13 cellular contexts compared by ENCODE assay signal in the genomic region with DNA sequence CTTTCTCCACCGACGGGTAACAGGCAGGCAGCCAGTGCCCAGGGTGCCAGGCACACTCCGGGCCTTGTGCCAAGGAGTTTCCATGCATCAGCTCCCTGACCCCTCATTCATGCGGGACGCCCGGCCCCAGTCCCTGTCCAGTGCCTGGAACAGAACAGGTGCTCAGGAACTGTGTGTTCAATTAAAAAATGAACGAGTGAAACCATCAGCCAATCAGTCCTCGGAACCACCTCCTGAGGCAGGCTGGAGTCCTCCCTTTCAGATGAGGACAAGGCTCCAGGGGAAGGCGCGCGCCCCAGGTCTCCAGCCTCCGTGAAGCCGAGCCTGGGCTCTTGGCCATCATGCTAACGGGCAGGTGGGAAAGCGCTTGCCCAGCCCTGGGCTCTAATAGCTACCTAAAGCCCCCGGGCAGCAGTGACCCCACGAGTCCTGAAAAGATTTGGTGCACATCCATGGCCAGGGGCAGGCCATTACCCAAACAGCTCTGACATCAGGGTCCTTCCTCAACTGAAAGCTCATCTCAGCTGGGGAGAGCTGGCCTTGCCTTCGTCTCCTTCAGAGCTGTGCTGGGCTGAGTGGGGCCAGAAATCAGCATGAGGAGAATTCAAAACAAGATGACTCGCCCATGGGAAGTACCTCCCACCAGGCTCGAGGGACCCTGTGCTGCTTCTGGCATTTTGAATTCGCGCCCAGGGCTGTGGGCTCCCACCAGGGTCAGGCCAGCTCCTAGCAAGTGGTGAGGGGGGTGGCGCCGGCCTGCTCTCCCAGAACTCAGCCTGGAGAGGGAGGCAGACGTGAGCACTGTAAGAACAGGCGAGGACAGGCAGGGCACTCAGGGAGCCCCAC.
DNase-seq lines count a peak whose midpoint lies in the region; ATAC-seq and TF ChIP-seq lines count a peak whose summit lies in the region.
"Had no signal": no experiment of that assay in that cellular context is flagged by ENCODE, and none has a peak within 500 bp of the region (broad histone marks: within the 10 kb centered on the region; RNA-seq: fewer than 3 reads in every experiment).

No MANE protein-coding gene starts in this region.

- H3K4me3 ChIP-seq in right atrium auricular region = no peak overlapping the region
- H3K4me3 ChIP-seq in aorta (ENCODE audit: low read length in 2 of 2) = no peak overlapping the region
- H3K4me3 ChIP-seq: thoracic aorta had no signal

- TF ChIP-seq CTCF in right atrium auricular region (IDR thresholded peaks at IDR 0.05) (no peak), brain (conservative IDR thresholded peaks at IDR 0.05) (no peak)

- peak; percentile 77 for ATAC-seq in Right ventricle myocardium inferior
- peak; percentile 77 for ATAC-seq in left lobe of liver
- peak; percentile 16 for ATAC-seq in aorta (ENCODE audit: low FRiP score)
- ATAC-seq in GM18861 (IDR thresholded peaks at IDR 0.05; ENCODE audit: unreplicated experiment) = no peak
- no peak for ATAC-seq in HG03025 (IDR thresholded peaks at IDR 0.05; ENCODE audit: low FRiP score, unreplicated experiment)

- H3K27ac ChIP-seq in right atrium auricular region (no peak overlapping the region), aorta (ENCODE audit: low read depth in 1 of 2, low read length in 2 of 2) (no peak overlapping the region)
- H3K27ac ChIP-seq: thoracic aorta had no signal

- H3K36me3 ChIP-seq in right atrium auricular region (no peaks in the 10 kb centered on the region), aorta (ENCODE audit: control insufficient read depth in 1 of 2, insufficient read depth in 2 of 2, low read length in 1 of 2) (no peaks in the 10 kb centered on the region)
- H3K36me3 ChIP-seq: thoracic aorta had no signal

- peaks cover 54% of the 10 kb centered on the region for H3K4me1 Mint-ChIP-seq in brain

- intact Hi-C loops in Right ventricle myocardium inferior (cut with DNase I) (no loop called here), aorta (cut with DNase I) (no loop called here)

- peaks cover 25% of the 10 kb centered on the region for H3K36me3 Mint-ChIP-seq in brain

- H3K4me3 Mint-ChIP-seq in brain = no peak overlapping the region

- peaks cover 11 to 29% (median 19%) of the 10 kb centered on the region in 5 experiments for H3K9me3 Mint-ChIP-seq in brain

- H3K27me3 ChIP-seq in right atrium auricular region (no peaks in the 10 kb centered on the region), aorta (ENCODE audit: control insufficient read depth in 1 of 2, insufficient read depth in 2 of 2, low read length in 1 of 2) (no peaks in the 10 kb centered on the region)

- peaks cover 0 to 14% of the 10 kb centered on the region in 2 donors for H3K4me1 ChIP-seq in right atrium auricular region
- H3K4me1 ChIP-seq in aorta (ENCODE audit: control insufficient read depth in 1 of 2, insufficient read depth in 2 of 2, low read length in 2 of 2) = no peaks in the 10 kb centered on the region

- 65 to 67% methylated on average over 26 of the region's 26 CpGs for WGBS in aorta, 2 donors

- peaks cover 0 to 9% of the 10 kb centered on the region in 2 donors for H3K9me3 ChIP-seq in right atrium auricular region
- H3K9me3 ChIP-seq in aorta (ENCODE audit: control insufficient read depth, low read length) = peaks cover 3% of the 10 kb centered on the region

- H3K27me3 Mint-ChIP-seq in brain = no peaks in the 10 kb centered on the region

- DNase-seq in Right ventricle myocardium inferior (ENCODE audit: missing footprints) (peak; percentile 61), right atrium auricular region (ENCODE audit: low spot score) (no peak), left lobe of liver (ENCODE audit: low spot score) (peak; percentile 59), aorta (peak; percentile 46 to 67), GM03348 (ENCODE audit: low spot score) (no peak)
- DNase-seq: activated CD4-positive, alpha-beta T cell treated with anti-CD3 and anti-CD28 coated beads for 48 hours; NCI-H187 treated with DMSO at 0.1 percent for 48 hours; occipital lobe; stimulated activated CD4-positive, alpha-beta T cell treated with anti-CD3 and anti-CD28 coated beads, Interleukin-4, amount 100 ng/mL, for 4 hours had no signal

- H3K27ac Mint-ChIP-seq in brain = peak overlapping the region in 4 of 5 experiments; percentile 55 to 84 (median 64)

Comparison
In these comparisons a context has a peak if more than half of its experiments do, and no peak if none do; other contexts are left out.
1. DNase-seq: peak in Right ventricle myocardium inferior (single experiment), left lobe of liver (single experiment) and aorta (2 of 2); none in right atrium auricular region (single experiment) and GM03348 (single experiment).
2. ATAC-seq: peak in Right ventricle myocardium inferior (single experiment), left lobe of liver (single experiment) and aorta (single experiment); none in GM18861 (single experiment) and HG03025 (single experiment).